ENCODE assay signal across 10 cellular contexts in the genomic region with DNA sequence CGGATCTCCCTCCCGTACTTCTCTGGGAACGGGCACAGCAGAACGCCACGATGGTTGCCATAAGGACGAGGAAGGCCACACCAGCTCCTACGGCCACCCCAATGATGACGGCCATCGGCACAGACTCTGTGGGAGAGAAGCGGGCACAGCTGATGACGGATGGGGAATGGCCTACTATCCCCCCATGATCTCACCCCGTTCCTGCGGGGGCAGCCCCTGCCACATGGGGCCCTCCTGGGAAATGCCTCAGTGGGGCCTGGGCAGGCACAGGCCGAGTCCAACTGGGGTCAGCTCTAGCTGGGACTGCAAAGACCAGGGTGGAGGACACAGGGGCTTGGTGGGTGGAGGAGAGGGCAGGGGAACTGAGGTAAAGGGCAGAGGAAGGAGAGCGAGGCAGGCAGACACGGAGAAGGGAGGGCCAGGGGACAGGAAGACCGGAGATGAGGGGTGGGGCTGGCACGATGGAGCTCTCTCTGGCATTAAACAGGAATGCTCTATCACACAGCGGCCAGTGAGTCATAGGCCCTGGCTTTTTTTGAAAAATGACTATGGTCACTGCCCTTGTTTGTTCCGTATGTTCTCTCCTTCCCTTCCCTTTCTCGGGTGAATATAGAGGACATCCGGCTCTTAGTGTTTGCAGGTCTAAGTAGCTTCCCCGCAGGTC.
DNase-seq lines count a peak whose midpoint lies in the region; ATAC-seq and TF ChIP-seq lines count a peak whose summit lies in the region.
"Had no signal": no experiment of that assay in that cellular context is flagged by ENCODE, and none has a peak within 500 bp of the region (broad histone marks: within the 10 kb centered on the region; RNA-seq: fewer than 3 reads in every experiment).

No MANE protein-coding gene starts in this region.

- CTCF ChIA-PET in BJ (lab: Yijun Ruan, JAX) (interaction anchor here (0.8 to 6.0 kb wide), 8 partner anchors 10 to 642 kb away, joined by 3 to 41 read pairs (median 4); partner anchors contain the start of gene DCPS), RWPE1 (lab: Yijun Ruan, JAX) (interaction anchor here (0.7 to 3.4 kb wide), 4 partner anchors 8 to 121 kb away, joined by 3 to 15 read pairs (median 4); no protein-coding TSS in a partner anchor)

- H3K27me3 ChIP-seq in BJ (ENCODE audit: control insufficient read depth, insufficient read depth, low read length) (no peaks in the 10 kb centered on the region), trophoblast cell (ENCODE audit: insufficient read depth, low read length) (no peaks in the 10 kb centered on the region)
- H3K27me3 ChIP-seq: neutrophil had no signal

- H3K14ac ChIP-seq in trophoblast cell (ENCODE audit: low read length) = no peak overlapping the region

- H3K79me1 ChIP-seq in trophoblast cell (ENCODE audit: low read length) = no peaks in the 10 kb centered on the region

- no peak for TF ChIP-seq CTCF in BJ (IDR thresholded peaks at IDR 0.05; ENCODE audit: insufficient read depth, low read depth, low read length)
- no peak for TF ChIP-seq CTCF in RWPE1 (conservative IDR thresholded peaks at IDR 0.05; ENCODE audit: low read depth)
- TF ChIP-seq CTCF in foreskin fibroblast (IDR thresholded peaks at IDR 0.05; ENCODE audit: low read depth, low read length) = no peak

- no peak overlapping the region for H2AK5ac ChIP-seq in trophoblast cell (ENCODE audit: low read length)

- DNase-seq in BJ (ENCODE audit: low read depth) (peak; percentile 35), RWPE1 (ENCODE audit: low spot score) (peak; percentile 89), foreskin fibroblast (peak; percentile 61 to 73), trophoblast cell (peak in 1 of 2 donors; percentile 18), SKM-1 treated with dmso at 0.1 percent for 144 hours (lab: John Stamatoyannopoulos, UW; ENCODE audit: unreplicated experiment) (no peak), ecto neural progenitor cell (ENCODE audit: low spot score) (no peak)
- DNase-seq: DMS 273 treated with DMSO at 0.1 percent for 48 hours had no signal

- H3K36me3 ChIP-seq in BJ (ENCODE audit: control insufficient read depth, insufficient read depth, low read length) (no peaks in the 10 kb centered on the region), trophoblast cell (ENCODE audit: control insufficient read depth in 1 of 2, insufficient read depth in 2 of 2, low read length in 2 of 2) (no peaks in the 10 kb centered on the region)
- H3K36me3 ChIP-seq: neutrophil had no signal

- H2BK12ac ChIP-seq in trophoblast cell (ENCODE audit: low read length) = no peak overlapping the region

- no CpG with 5 or more reads among the region's 23 CpGs for WGBS in trophoblast cell (ENCODE audit: extremely low coverage, insufficient coverage, insufficient read length)

- peaks cover 2% of the 10 kb centered on the region for H3K9me3 ChIP-seq in trophoblast cell (ENCODE audit: insufficient read depth, low read depth, low read length)
- H3K9me3 ChIP-seq: neutrophil had no signal

- POLR2A ChIA-PET in BJ (lab: Charles Lee) (no interaction called here), RWPE1 (lab: Yijun Ruan, JAX; ENCODE audit: low non-redundant PET) (interaction anchor here (0.6 kb wide), 1 partner anchor 28 kb away, joined by 3 read pairs; no protein-coding TSS in a partner anchor)

- no peak overlapping the region for H2BK5ac ChIP-seq in trophoblast cell (ENCODE audit: low read depth, low read length, poor library complexity)

- H4K91ac ChIP-seq in trophoblast cell (ENCODE audit: low read depth, low read length) = no peak overlapping the region

- H3K27ac ChIP-seq in RWPE1 (peak overlapping the region; percentile 87), trophoblast cell (ENCODE audit: low read depth, low read length) (no peak overlapping the region)
- H3K27ac ChIP-seq: neutrophil had no signal

- H2AFZ ChIP-seq in trophoblast cell (ENCODE audit: insufficient read depth, low read length, poor library complexity) = peak overlapping the region; percentile 15

- H2BK120ac ChIP-seq in trophoblast cell (ENCODE audit: insufficient read depth, low read length, poor library complexity) = no peak overlapping the region

- no peak overlapping the region for H3K9ac ChIP-seq in trophoblast cell (ENCODE audit: low read length)

- no peaks in the 10 kb centered on the region for H3K79me2 ChIP-seq in trophoblast cell (ENCODE audit: control insufficient read depth, insufficient read depth, low read length, poor library complexity)

- no peak overlapping the region for H3K23ac ChIP-seq in trophoblast cell (ENCODE audit: low read length)

- no peak overlapping the region for H4K8ac ChIP-seq in trophoblast cell (ENCODE audit: low read depth, low read length)

- no peak overlapping the region for H3K4ac ChIP-seq in trophoblast cell (ENCODE audit: low read depth, low read length)

- peaks cover 2 to 5% of the 10 kb centered on the region in 2 experiments for H3K4me1 ChIP-seq in trophoblast cell (ENCODE audit: control insufficient read depth in 1 of 2, insufficient read depth in 2 of 2, low read length in 2 of 2)

- H3K18ac ChIP-seq in trophoblast cell (ENCODE audit: low read length) = no peak overlapping the region

- ATAC-seq in GM21825 (IDR thresholded peaks at IDR 0.05; ENCODE audit: unreplicated experiment) = no peak
- ATAC-seq in HG03520 (IDR thresholded peaks at IDR 0.05; ENCODE audit: unreplicated experiment) = no peak

- H4K12ac ChIP-seq in trophoblast cell (ENCODE audit: low read depth, low read length) = no peak overlapping the region

- H3K4me3 ChIP-seq in BJ (ENCODE audit: low read depth, low read length) (no peak overlapping the region), foreskin fibroblast (ENCODE audit: low read depth in 1 of 2, low read length in 2 of 2) (no peak overlapping the region), trophoblast cell (ENCODE audit: low read depth, low read length) (no peak overlapping the region)

- no peak overlapping the region for H3K4me2 ChIP-seq in trophoblast cell (ENCODE audit: low read length)

Comparison
In these comparisons a context has a peak if more than half of its experiments do, and no peak if none do; other contexts are left out.
1. DNase-seq: peak in BJ (single experiment), RWPE1 (single experiment) and foreskin fibroblast (2 of 2); none in SKM-1 treated with dmso at 0.1 percent for 144 hours (single experiment) and ecto neural progenitor cell (single experiment).